In the genomic region with DNA sequence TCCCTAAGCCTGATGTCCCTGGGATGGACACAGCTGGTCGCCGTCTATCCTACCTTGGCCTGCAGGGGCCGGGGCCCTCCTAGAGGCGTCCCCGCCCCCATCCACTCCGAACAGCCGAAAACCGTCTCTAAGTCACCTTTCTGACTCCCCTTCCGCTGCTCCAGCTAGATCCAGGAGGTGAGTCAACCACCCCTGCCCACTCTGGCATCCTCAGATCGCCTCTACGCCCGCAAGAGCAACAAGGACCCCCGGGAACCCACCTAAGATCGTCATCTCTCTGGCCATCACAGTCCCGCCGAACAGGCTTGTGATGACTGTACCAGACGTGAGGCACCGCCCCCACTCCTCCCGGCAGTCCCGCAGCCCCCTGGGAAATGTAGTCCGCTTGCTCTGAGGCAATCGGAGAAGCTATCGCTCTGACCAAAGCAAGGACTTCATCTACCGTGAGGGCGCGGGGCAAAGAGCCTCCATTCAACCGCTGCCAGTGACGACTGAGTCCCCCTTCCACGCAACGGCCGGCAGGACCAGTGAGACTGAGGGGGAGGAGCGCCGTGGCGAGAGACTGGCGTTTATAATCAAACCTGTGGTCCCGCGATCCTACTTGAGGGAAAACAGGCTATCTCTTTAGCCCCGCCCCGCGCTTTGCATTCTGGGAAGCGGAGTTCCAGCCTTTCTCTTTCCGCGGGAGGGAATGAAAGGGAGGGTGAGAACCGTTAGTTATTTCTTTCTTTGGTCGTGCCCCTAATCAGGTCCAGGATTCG, we compare ENCODE assay signal across 8 cellular contexts. TPM values are rescaled to one million over a fixed set of nuclear protein-coding genes. Genes with fewer than 3 reads are reported as not detected.
DNase-seq lines count a peak whose midpoint lies in the region; ATAC-seq, FAIRE-seq and TF ChIP-seq lines count a peak whose summit lies in the region.

A gene with protein sequence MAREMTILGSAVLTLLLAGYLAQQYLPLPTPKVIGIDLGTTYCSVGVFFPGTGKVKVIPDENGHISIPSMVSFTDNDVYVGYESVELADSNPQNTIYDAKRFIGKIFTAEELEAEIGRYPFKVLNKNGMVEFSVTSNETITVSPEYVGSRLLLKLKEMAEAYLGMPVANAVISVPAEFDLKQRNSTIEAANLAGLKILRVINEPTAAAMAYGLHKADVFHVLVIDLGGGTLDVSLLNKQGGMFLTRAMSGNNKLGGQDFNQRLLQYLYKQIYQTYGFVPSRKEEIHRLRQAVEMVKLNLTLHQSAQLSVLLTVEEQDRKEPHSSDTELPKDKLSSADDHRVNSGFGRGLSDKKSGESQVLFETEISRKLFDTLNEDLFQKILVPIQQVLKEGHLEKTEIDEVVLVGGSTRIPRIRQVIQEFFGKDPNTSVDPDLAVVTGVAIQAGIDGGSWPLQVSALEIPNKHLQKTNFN (minus strand): TSS at position 312 of the 761 bp plus-strand sequence. CDS start 27 bp downstream, at position 285.

- peak within 1 kb of the TSS; percentile 55 to 93 (median 81) for H3K4me3 ChIP-seq in heart left ventricle

- no peaks in the 10 kb centered on the region for H3K9me3 Mint-ChIP-seq in type B pancreatic cell

- peak; percentile 42; the same call in 1 of the 2 replicates for TF ChIP-seq POLR2A in GM12891 (IDR thresholded peaks at IDR 0.05; ENCODE audit: low read depth, low read length)
- peak in 1 of 2 donors; percentile 50 for TF ChIP-seq POLR2A in heart left ventricle (IDR thresholded peaks at IDR 0.05)

- intact Hi-C loops in T-helper 1 cell treated with Interleukin-12 subunit alpha and Interleukin-12 subunit beta and Interleukin-4 antibody, amounts not matched to agents 30 ng/mL and 1 ng/mL, for 36 hours (cut with micrococcal nuclease) = loop anchor here (1.0 to 10.0 kb wide), 20 partner anchors 70 to 1442 kb away; a partner anchor contains a TSS
- intact Hi-C loops in heart left ventricle (cut with DNase I) = loop anchor here in 4 of 10 donors (5.0 to 10.0 kb wide), 4 partner anchors 679 to 1352 kb away; a partner anchor contains a TSS

- peak within 1 kb of the TSS; percentile 99 for H3K27ac Mint-ChIP-seq in type B pancreatic cell

- TF ChIP-seq CTCF in heart left ventricle (IDR thresholded peaks at IDR 0.05) (no peak), type B pancreatic cell (conservative IDR thresholded peaks at IDR 0.05) (peak; percentile 53)

- WGBS in heart left ventricle, 4 donors = 0 to 1% (median 1%) methylated on average over 27 to 46 of the region's 46 CpGs

- peak within 1 kb of the TSS; percentile 100 for H3K4me3 Mint-ChIP-seq in type B pancreatic cell

- no peaks in the 10 kb centered on the region for H3K27me3 ChIP-seq in heart left ventricle

- peak; percentile 99 for FAIRE-seq in GM12891 (lab: Jason Lieb, UNC)

- H3K9me3 ChIP-seq in heart left ventricle = no peaks in the 10 kb centered on the region

- H3K36me3 ChIP-seq in heart left ventricle = peaks cover 0 to 16% (median 7%) of the 10 kb centered on the region in 9 donors

- H3K27me3 Mint-ChIP-seq in type B pancreatic cell = no peaks in the 10 kb centered on the region

- H3K4me1 ChIP-seq in heart left ventricle = peaks cover 0 to 41% (median 19%) of the 10 kb centered on the region in 12 donors

- ATAC-seq in HG02840 (IDR thresholded peaks at IDR 0.05; ENCODE audit: low FRiP score, unreplicated experiment) (peak; percentile 99), heart left ventricle (peak; percentile 99 to 100 (median 100))

- DNase-seq in GM12891 (ENCODE audit: insufficient read length, low spot score) = peak; percentile 61
- peak; percentile 99 for DNase-seq in NCI-H1436 treated with DMSO at 0.1 percent for 48 hours (lab: John Stamatoyannopoulos, UW)
- DNase-seq in amniotic epithelial cell (ENCODE audit: low read depth) = peak; percentile 99
- DNase-seq in heart left ventricle = peak; percentile 99 to 100 (median 100)
- DNase-seq in pons (ENCODE audit: low spot score) = peak; percentile 100
- peak; percentile 99 for DNase-seq in type B pancreatic cell (ENCODE audit: extremely low spot score, unreplicated experiment)

- peaks cover 6% of the 10 kb centered on the region for H3K36me3 Mint-ChIP-seq in type B pancreatic cell

- H3K27ac ChIP-seq in heart left ventricle = peak within 1 kb of the TSS; percentile 68 to 96 (median 90)

- H3K4me1 Mint-ChIP-seq in type B pancreatic cell (ENCODE audit: unreplicated experiment) = peaks cover 31% of the 10 kb centered on the region

TF ChIP-seq in GM12891, 5 proteins besides CTCF, POLR2A, EP300 and RAD21:
- TF ChIP-seq PAX5 (IDR thresholded peaks at IDR 0.05; ENCODE audit: insufficient read depth, low read length, severe bottlenecking) (no peak), SPI1 (IDR thresholded peaks at IDR 0.05; ENCODE audit: low read depth, low read length) (no peak), POU2F2 (IDR thresholded peaks at IDR 0.05; ENCODE audit: low read depth, low read length) (peak; percentile 34; the same call in 1 of the 2 replicates), POLR2AphosphoS5 (IDR thresholded peaks at IDR 0.05; ENCODE audit: low read depth, low read length) (peak; percentile 69; the same call in 1 of the 2 replicates)

RNA-seq across cellular contexts. Expression of the gene that starts here (rescaled TPM):
- 7.8 TPM for polyA plus RNA-seq in GM12891 (2012; ENCODE audit: low read depth, missing spikeins)
- total RNA-seq in T-helper 1 cell treated with Interleukin-12 subunit alpha and Interleukin-12 subunit beta and Interleukin-4 antibody, amounts not matched to agents 30 ng/mL and 1 ng/mL, for 36 hours = 36.4 and 39.9 TPM in 2 replicates
- total RNA-seq in heart left ventricle (10 to 100 TPM; 10.2 to 23.7 (median 16.0) TPM), type B pancreatic cell (ENCODE audit: low replicate concordance) (17.5 and 38.1 TPM in 2 replicates)
- 10 to 100 TPM in 1 of 2 donors, 1 to 10 TPM in 1; 3.0 to 23.8 TPM for polyA plus RNA-seq in heart left ventricle

Comparison
In these comparisons a context has a peak if more than half of its experiments do, and no peak if none do; other contexts are left out.
1. Peak in every context shown above with its lines: DNase-seq, ATAC-seq, H3K4me3 ChIP-seq and H3K27ac ChIP-seq.